ENCODE assay signal across 20 cellular contexts in genomic region chr13:77190349-77190748, GRCh38.
A peak's percentile ranks its signal among the peaks of the same experiment; 100 is the strongest.
DNase-seq lines count a peak whose midpoint lies in the region; ATAC-seq, FAIRE-seq and TF ChIP-seq lines count a peak whose summit lies in the region.
"Had no signal": no experiment of that assay in that cellular context is flagged by ENCODE, and none has a peak within 500 bp of the region (broad histone marks: within the 10 kb centered on the region; RNA-seq: fewer than 3 reads in every experiment).

No MANE protein-coding gene starts in this region.

- H3K4me3 ChIP-seq in CD4-positive, CD25-positive, alpha-beta regulatory T cell (ENCODE audit: low read depth, low read length), result peak overlapping the region; percentile 33
- no peak overlapping the region for H3K4me3 ChIP-seq in astrocyte (ENCODE audit: insufficient read depth, low read depth, low read length)
- H3K4me3 ChIP-seq: BLaER1 treated with 17β-estradiol and CSF1 and Interleukin-3, amounts not matched to agents 10 nM and 100 nM; HAP-1 had no signal

- H3K4me1 ChIP-seq in CD4-positive, CD25-positive, alpha-beta regulatory T cell (ENCODE audit: control insufficient read depth, insufficient read depth, low read length, poor library complexity, severe bottlenecking), result peaks cover 12% of the 10 kb centered on the region
- H3K4me1 ChIP-seq in astrocyte (ENCODE audit: insufficient read depth, low read length), result no peaks in the 10 kb centered on the region
- H3K4me1 ChIP-seq: HAP-1 had no signal

- H3K4me2 ChIP-seq in astrocyte (ENCODE audit: low read length), result no peak overlapping the region
- H3K4me2 ChIP-seq: BLaER1 treated with 17β-estradiol and CSF1 and Interleukin-3, amounts not matched to agents 10 nM and 100 nM had no signal

- TF ChIP-seq CTCF in astrocyte (IDR thresholded peaks at IDR 0.05; ENCODE audit: insufficient read depth, low read depth, low read length) (no peak), type B pancreatic cell (conservative IDR thresholded peaks at IDR 0.05) (no peak)

- H3K27me3 ChIP-seq in CD4-positive, CD25-positive, alpha-beta regulatory T cell (ENCODE audit: control insufficient read depth, insufficient read depth, low read length), result no peaks in the 10 kb centered on the region
- no peaks in the 10 kb centered on the region for H3K27me3 ChIP-seq in astrocyte (ENCODE audit: insufficient read depth, low read length)
- H3K27me3 ChIP-seq: BLaER1 treated with 17β-estradiol and CSF1 and Interleukin-3, amounts not matched to agents 10 nM and 100 nM had no signal

- FAIRE-seq in astrocyte (lab: Jason Lieb, UNC), result peak; percentile 23
- FAIRE-seq: D721Med, GM12892, HepG2, HTR-8/SVneo had no signal

- no peaks in the 10 kb centered on the region for H4K20me1 ChIP-seq in astrocyte (ENCODE audit: insufficient read depth, low read length)
- H4K20me1 ChIP-seq: BLaER1 treated with 17β-estradiol and CSF1 and Interleukin-3, amounts not matched to agents 10 nM and 100 nM had no signal

- DNase-seq in activated CD4-positive, alpha-beta T cell treated with anti-CD3 and anti-CD28 coated beads, Interleukin-2, amount 10 ng/mL, durations not matched to agents 24 days and 14 days, result no peak
- no peak for DNase-seq in activated CD4-positive, alpha-beta T cell treated with anti-CD3 and anti-CD28 coated beads for 48 hours
- no peak for DNase-seq in CD4-positive, CD25-positive, alpha-beta regulatory T cell
- DNase-seq in astrocyte (ENCODE audit: low read depth) (no peak), type B pancreatic cell (ENCODE audit: extremely low spot score, unreplicated experiment) (no peak)
- DNase-seq in stimulated activated effector memory CD8-positive, alpha-beta T cell treated with anti-CD3 and anti-CD28 coated beads, Interleukin-12 subunit alpha, Interleukin-12 subunit beta, amount 100 ng/mL, for 72 hours (ENCODE audit: low spot score in 2 of 2), result no peak
- DNase-seq: 8988T; AML-193; CD4-positive, alpha-beta memory T cell; DMS153; DND-41; GDM1; GOT3 had no signal

- no peaks in the 10 kb centered on the region for H3K9me3 ChIP-seq in CD4-positive, CD25-positive, alpha-beta regulatory T cell (ENCODE audit: control insufficient read depth in 2 of 2, low read length in 2 of 2)
- no peaks in the 10 kb centered on the region for H3K9me3 ChIP-seq in astrocyte (ENCODE audit: insufficient read depth, low read depth, low read length)
- H3K9me3 ChIP-seq: HAP-1 had no signal

- peaks cover 62% of the 10 kb centered on the region for H3K36me3 ChIP-seq in CD4-positive, CD25-positive, alpha-beta regulatory T cell (ENCODE audit: control insufficient read depth, insufficient read depth, low read length)
- peaks cover 8% of the 10 kb centered on the region for H3K36me3 ChIP-seq in astrocyte (ENCODE audit: insufficient read depth, low read length)

- peaks cover 5% of the 10 kb centered on the region for H3K9me3 Mint-ChIP-seq in activated CD4-positive, alpha-beta T cell treated with anti-CD3 and anti-CD28 coated beads, Interleukin-2, amount 10 ng/mL, durations not matched to agents 24 days and 14 days
- H3K9me3 Mint-ChIP-seq in CD4-positive, CD25-positive, alpha-beta regulatory T cell, result peaks cover 0 to 2% (median 0%) of the 10 kb centered on the region in 7 donors
- no peaks in the 10 kb centered on the region for H3K9me3 Mint-ChIP-seq in astrocyte (ENCODE audit: unreplicated experiment)
- no peaks in the 10 kb centered on the region for H3K9me3 Mint-ChIP-seq in stimulated activated effector memory CD8-positive, alpha-beta T cell treated with anti-CD3 and anti-CD28 coated beads, Interleukin-12 subunit alpha, Interleukin-12 subunit beta, amount 100 ng/mL, for 72 hours
- H3K9me3 Mint-ChIP-seq in type B pancreatic cell, result no peaks in the 10 kb centered on the region
- H3K9me3 Mint-ChIP-seq: CD4-positive, alpha-beta memory T cell had no signal

- peaks cover 46% of the 10 kb centered on the region for H3K36me3 Mint-ChIP-seq in activated CD4-positive, alpha-beta T cell treated with anti-CD3 and anti-CD28 coated beads, Interleukin-2, amount 10 ng/mL, durations not matched to agents 24 days and 14 days (ENCODE audit: low read depth)
- peaks cover 37% of the 10 kb centered on the region for H3K36me3 Mint-ChIP-seq in CD4-positive, CD25-positive, alpha-beta regulatory T cell
- H3K36me3 Mint-ChIP-seq in astrocyte (ENCODE audit: low read depth, unreplicated experiment), result peaks cover 9% of the 10 kb centered on the region
- peaks cover 35% of the 10 kb centered on the region for H3K36me3 Mint-ChIP-seq in stimulated activated effector memory CD8-positive, alpha-beta T cell treated with anti-CD3 and anti-CD28 coated beads, Interleukin-12 subunit alpha, Interleukin-12 subunit beta, amount 100 ng/mL, for 72 hours
- H3K36me3 Mint-ChIP-seq in type B pancreatic cell, result peaks cover 32% of the 10 kb centered on the region

- no peaks in the 10 kb centered on the region for H3K79me2 ChIP-seq in astrocyte (ENCODE audit: insufficient read depth, low read length)

- no peak overlapping the region for H2AFZ ChIP-seq in astrocyte (ENCODE audit: low read depth, low read length)

- no peak for ATAC-seq in CD4-positive, CD25-positive, alpha-beta regulatory T cell (ENCODE audit: low read depth in 2 of 2)
- peak; percentile 51 for ATAC-seq in stimulated activated effector memory CD8-positive, alpha-beta T cell treated with anti-CD3 and anti-CD28 coated beads, Interleukin-12 subunit alpha, Interleukin-12 subunit beta, amount 100 ng/mL, for 72 hours
- no peak for ATAC-seq in SK-N-SH treated with all-trans-retinoic acid at 6 μM for 48 hours
- ATAC-seq: HepG2 had no signal

- no peak overlapping the region for H3K9ac ChIP-seq in astrocyte (ENCODE audit: low read length)
- H3K9ac ChIP-seq: BLaER1 treated with 17β-estradiol and CSF1 and Interleukin-3, amounts not matched to agents 10 nM and 100 nM had no signal

- H3K27me3 Mint-ChIP-seq in activated CD4-positive, alpha-beta T cell treated with anti-CD3 and anti-CD28 coated beads, Interleukin-2, amount 10 ng/mL, durations not matched to agents 24 days and 14 days, result no peaks in the 10 kb centered on the region
- no peaks in the 10 kb centered on the region for H3K27me3 Mint-ChIP-seq in CD4-positive, CD25-positive, alpha-beta regulatory T cell
- H3K27me3 Mint-ChIP-seq in astrocyte (ENCODE audit: low read depth, unreplicated experiment), result no peaks in the 10 kb centered on the region
- no peaks in the 10 kb centered on the region for H3K27me3 Mint-ChIP-seq in type B pancreatic cell
- H3K27me3 Mint-ChIP-seq: CD4-positive, alpha-beta memory T cell had no signal

- no peak overlapping the region for H3K4me3 Mint-ChIP-seq in activated CD4-positive, alpha-beta T cell treated with anti-CD3 and anti-CD28 coated beads, Interleukin-2, amount 10 ng/mL, durations not matched to agents 24 days and 14 days
- H3K4me3 Mint-ChIP-seq in CD4-positive, CD25-positive, alpha-beta regulatory T cell, result peak overlapping the region in 1 of 4 donors; percentile 9
- H3K4me3 Mint-ChIP-seq in astrocyte (ENCODE audit: unreplicated experiment) (no peak overlapping the region), type B pancreatic cell (no peak overlapping the region)
- no peak overlapping the region for H3K4me3 Mint-ChIP-seq in stimulated activated effector memory CD8-positive, alpha-beta T cell treated with anti-CD3 and anti-CD28 coated beads, Interleukin-12 subunit alpha, Interleukin-12 subunit beta, amount 100 ng/mL, for 72 hours
- H3K4me3 Mint-ChIP-seq: CD4-positive, alpha-beta memory T cell had no signal

- H3K27ac Mint-ChIP-seq in activated CD4-positive, alpha-beta T cell treated with anti-CD3 and anti-CD28 coated beads, Interleukin-2, amount 10 ng/mL, durations not matched to agents 24 days and 14 days, result peak overlapping the region; percentile 20
- peak overlapping the region; percentile 57 to 87 (median 76) for H3K27ac Mint-ChIP-seq in CD4-positive, CD25-positive, alpha-beta regulatory T cell
- H3K27ac Mint-ChIP-seq in astrocyte (ENCODE audit: unreplicated experiment) (no peak overlapping the region), type B pancreatic cell (no peak overlapping the region)
- H3K27ac Mint-ChIP-seq in stimulated activated effector memory CD8-positive, alpha-beta T cell treated with anti-CD3 and anti-CD28 coated beads, Interleukin-12 subunit alpha, Interleukin-12 subunit beta, amount 100 ng/mL, for 72 hours, result no peak overlapping the region

- peaks cover 4% of the 10 kb centered on the region for H3K4me1 Mint-ChIP-seq in activated CD4-positive, alpha-beta T cell treated with anti-CD3 and anti-CD28 coated beads, Interleukin-2, amount 10 ng/mL, durations not matched to agents 24 days and 14 days
- H3K4me1 Mint-ChIP-seq in CD4-positive, CD25-positive, alpha-beta regulatory T cell, result peaks cover 20 to 45% (median 26%) of the 10 kb centered on the region in 4 donors
- no peaks in the 10 kb centered on the region for H3K4me1 Mint-ChIP-seq in astrocyte (ENCODE audit: low read depth, unreplicated experiment)
- H3K4me1 Mint-ChIP-seq in stimulated activated effector memory CD8-positive, alpha-beta T cell treated with anti-CD3 and anti-CD28 coated beads, Interleukin-12 subunit alpha, Interleukin-12 subunit beta, amount 100 ng/mL, for 72 hours, result no peaks in the 10 kb centered on the region
- no peaks in the 10 kb centered on the region for H3K4me1 Mint-ChIP-seq in type B pancreatic cell (ENCODE audit: unreplicated experiment)

- intact Hi-C loops in activated CD4-positive, alpha-beta T cell treated with anti-CD3 and anti-CD28 coated beads, Interleukin-2, amount 10 ng/mL, durations not matched to agents 24 days and 14 days (cut with micrococcal nuclease), result no loop called here

- H3K27ac ChIP-seq in CD4-positive, CD25-positive, alpha-beta regulatory T cell (ENCODE audit: insufficient read depth, low read length, poor library complexity, severe bottlenecking), result peak overlapping the region; percentile 56
- H3K27ac ChIP-seq in astrocyte (ENCODE audit: low read depth, low read length), result no peak overlapping the region
- H3K27ac ChIP-seq: BLaER1 treated with 17β-estradiol and CSF1 and Interleukin-3, amounts not matched to agents 10 nM and 100 nM had no signal

TF ChIP-seq in SK-N-SH treated with all-trans-retinoic acid at 6 μM for 48 hours, 23 proteins besides CTCF, POLR2A, EP300 and RAD21 (continues in another document):
- TF ChIP-seq TCF4 (CRISPR knock-in tag; IDR thresholded peaks at IDR 0.05; ENCODE audit: borderline replicate concordance) (no peak), SNAI2 (CRISPR knock-in tag; IDR thresholded peaks at IDR 0.05) (no peak), CREB5 (CRISPR knock-in tag; IDR thresholded peaks at IDR 0.05; ENCODE audit: low read depth) (no peak), ZFP3 (CRISPR knock-in tag; IDR thresholded peaks at IDR 0.05) (no peak), ZNF8 (CRISPR knock-in tag; IDR thresholded peaks at IDR 0.05) (no peak)

Comparison
In these comparisons a context has a peak if more than half of its experiments do, and no peak if none do; other contexts are left out.
1. H3K27ac Mint-ChIP-seq: peak in activated CD4-positive, alpha-beta T cell treated with anti-CD3 and anti-CD28 coated beads, Interleukin-2, amount 10 ng/mL, durations not matched to agents 24 days and 14 days (single experiment) and CD4-positive, CD25-positive, alpha-beta regulatory T cell (3 of 3); none in astrocyte (single experiment), stimulated activated effector memory CD8-positive, alpha-beta T cell treated with anti-CD3 and anti-CD28 coated beads, Interleukin-12 subunit alpha, Interleukin-12 subunit beta, amount 100 ng/mL, for 72 hours (single experiment) and type B pancreatic cell (single experiment).